In the genomic region with DNA sequence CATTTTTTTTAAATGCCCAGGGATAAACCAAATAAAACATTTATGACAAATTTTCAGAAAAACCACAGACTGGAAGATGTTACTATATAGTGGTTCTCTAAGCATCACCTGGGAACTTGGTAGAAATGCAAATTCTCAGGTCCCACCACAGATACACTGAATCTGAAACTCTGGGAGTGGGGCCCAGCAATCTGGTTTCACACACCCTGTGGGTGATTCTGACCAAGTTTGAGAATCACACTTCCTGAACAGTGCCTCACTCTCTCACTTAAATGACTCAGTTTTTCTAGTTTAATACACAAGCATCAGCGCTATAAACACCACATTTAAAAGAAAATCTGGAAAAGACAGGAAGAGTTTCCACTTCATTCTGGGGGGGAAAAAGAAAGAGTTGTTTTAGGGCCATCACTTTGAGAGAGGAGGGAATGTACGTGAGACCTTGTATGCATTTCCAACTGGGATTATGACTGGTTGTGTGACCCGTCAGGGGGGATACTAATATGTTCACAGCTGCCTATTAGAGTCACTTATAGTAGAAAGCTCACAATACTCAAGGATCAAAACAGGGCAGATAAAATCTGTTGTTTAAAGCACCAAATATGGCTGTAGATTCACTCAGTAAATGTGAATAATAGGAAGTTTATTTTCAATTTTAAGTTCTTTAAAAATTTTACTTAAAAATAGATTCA, we compare ENCODE assay signal across 10 cellular contexts.
DNase-seq lines count a peak whose midpoint lies in the region; ATAC-seq lines count a peak whose summit lies in the region.
"Had no signal": no experiment of that assay in that cellular context is flagged by ENCODE, and none has a peak within 500 bp of the region (broad histone marks: within the 10 kb centered on the region; RNA-seq: fewer than 3 reads in every experiment).

No MANE protein-coding gene starts in this region.

- no peak overlapping the region for H3K4me3 Mint-ChIP-seq in activated T-cell treated with anti-CD3 and anti-CD28 coated beads, Interleukin-2, amount 50 U/mL, for 24 hours
- H3K4me3 Mint-ChIP-seq: effector memory CD8-positive, alpha-beta T cell had no signal

- peak; percentile 48 for DNase-seq in activated T-cell treated with anti-CD3 and anti-CD28 coated beads for 48 hours (ENCODE audit: low read depth)
- DNase-seq in activated T-cell treated with anti-CD3 and anti-CD28 coated beads, Interleukin-2, amount 50 U/mL, for 1 hour: no peak
- DNase-seq in activated T-cell treated with anti-CD3 and anti-CD28 coated beads, Interleukin-2, amount 50 U/mL, for 24 hours: peak; percentile 50
- peak; percentile 19 for DNase-seq in stromal cell of bone marrow (ENCODE audit: low read depth)
- DNase-seq in NCI-H146 treated with DMSO at 0.1 percent for 48 hours (lab: John Stamatoyannopoulos, UW; ENCODE audit: unreplicated experiment): no peak
- DNase-seq in NCI-H2171 treated with DMSO at 0.1 percent for 48 hours (lab: John Stamatoyannopoulos, UW): no peak
- DNase-seq in NCI-H2081 (lab: John Stamatoyannopoulos, UW): no peak
- DNase-seq: effector memory CD8-positive, alpha-beta T cell; NCI-H1694 treated with DMSO at 0.1 percent for 48 hours had no signal

- no peaks in the 10 kb centered on the region for H3K9me3 Mint-ChIP-seq in activated T-cell treated with anti-CD3 and anti-CD28 coated beads, Interleukin-2, amount 50 U/mL, for 24 hours
- H3K9me3 Mint-ChIP-seq: effector memory CD8-positive, alpha-beta T cell had no signal

- no peaks in the 10 kb centered on the region for H3K36me3 Mint-ChIP-seq in activated T-cell treated with anti-CD3 and anti-CD28 coated beads, Interleukin-2, amount 50 U/mL, for 24 hours (ENCODE audit: low read depth)

- peak overlapping the region; percentile 48 for H3K27ac Mint-ChIP-seq in activated T-cell treated with anti-CD3 and anti-CD28 coated beads, Interleukin-2, amount 50 U/mL, for 24 hours
- H3K27ac Mint-ChIP-seq: effector memory CD8-positive, alpha-beta T cell had no signal

- H3K27me3 Mint-ChIP-seq in activated T-cell treated with anti-CD3 and anti-CD28 coated beads, Interleukin-2, amount 50 U/mL, for 24 hours: peaks cover 53% of the 10 kb centered on the region

- H3K4me1 Mint-ChIP-seq in activated T-cell treated with anti-CD3 and anti-CD28 coated beads, Interleukin-2, amount 50 U/mL, for 24 hours (ENCODE audit: low read depth): peaks cover 29% of the 10 kb centered on the region

- peak; percentile 88 for ATAC-seq in HG03045 (IDR thresholded peaks at IDR 0.05; ENCODE audit: unreplicated experiment)
- ATAC-seq: effector memory CD8-positive, alpha-beta T cell had no signal

Comparison
In these comparisons a context has a peak if more than half of its experiments do, and no peak if none do; other contexts are left out.
1. DNase-seq: peak in activated T-cell treated with anti-CD3 and anti-CD28 coated beads for 48 hours (single experiment), activated T-cell treated with anti-CD3 and anti-CD28 coated beads, Interleukin-2, amount 50 U/mL, for 24 hours (single experiment) and stromal cell of bone marrow (single experiment); none in activated T-cell treated with anti-CD3 and anti-CD28 coated beads, Interleukin-2, amount 50 U/mL, for 1 hour (single experiment), NCI-H146 treated with DMSO at 0.1 percent for 48 hours (single experiment), NCI-H2171 treated with DMSO at 0.1 percent for 48 hours (single experiment) and NCI-H2081 (0 of 2).